28 cellular contexts compared by ENCODE assay signal in genomic region chr12:69662764-69663163, GRCh38. TPM values are rescaled to one million over a fixed set of nuclear protein-coding genes. Genes with fewer than 3 reads are reported as not detected.
"Had no signal": no experiment of that assay in that cellular context is flagged by ENCODE, and none has a peak within 500 bp of the region (broad histone marks: within the 10 kb centered on the region; RNA-seq: fewer than 3 reads in every experiment).

No MANE protein-coding gene starts in this region.

- H3K4me3 ChIP-seq: ascending aorta, esophagus muscularis mucosa, gastrocnemius medialis, pancreas, thoracic aorta, upper lobe of left lung had no signal

- H3K27ac ChIP-seq: ascending aorta, brain microvascular endothelial cell, esophagus muscularis mucosa, pancreas, thoracic aorta, upper lobe of left lung had no signal

- ATAC-seq: activated CD8-positive, alpha-beta memory T cell treated with anti-CD3 and anti-CD28 coated beads, Interleukin-2, amount 10 ng/mL, durations not matched to agents 7 days and 5 days; activated CD8-positive, alpha-beta T cell treated with anti-CD3 and anti-CD28 coated beads for 36 hours; activated naive CD4-positive, alpha-beta T cell treated with anti-CD3 and anti-CD28 coated beads, Interleukin-2, amount 50 U/mL, for 72 hours; effector memory CD8-positive, alpha-beta T cell; gastrocnemius medialis; left cardiac atrium; pancreas; sciatic nerve had no signal

- H3K27me3 ChIP-seq: ascending aorta, brain microvascular endothelial cell, esophagus muscularis mucosa, gastrocnemius medialis, pancreas, upper lobe of left lung had no signal

- H3K9me3 ChIP-seq: ascending aorta, esophagus muscularis mucosa, gastrocnemius medialis, pancreas, thoracic aorta, upper lobe of left lung had no signal

- H3K36me3 ChIP-seq: ascending aorta, brain microvascular endothelial cell, esophagus muscularis mucosa, pancreas, thoracic aorta, upper lobe of left lung had no signal

- DNase-seq: activated CD4-positive, alpha-beta T cell treated with anti-CD3 and anti-CD28 coated beads, Interleukin-2, amount 10 ng/mL, durations not matched to agents 7 days and 5 days; activated CD8-positive, alpha-beta memory T cell treated with anti-CD3 and anti-CD28 coated beads, Interleukin-2, amount 10 ng/mL, durations not matched to agents 7 days and 5 days; activated CD8-positive, alpha-beta T cell treated with anti-CD3 and anti-CD28 coated beads for 36 hours; brain microvascular endothelial cell; caudate nucleus; effector memory CD8-positive, alpha-beta T cell; gastrocnemius medialis; head of caudate nucleus; hypothalamus; left cardiac atrium; pancreas; stimulated activated CD4-positive, alpha-beta T cell treated with anti-CD3 and anti-CD28 coated beads, Interleukin-4, amount 100 ng/mL, for 1 hour; stimulated activated naive CD4-positive, alpha-beta T cell; T1000; upper lobe of left lung had no signal

- H3K4me1 ChIP-seq: ascending aorta, esophagus muscularis mucosa, pancreas, upper lobe of left lung had no signal

RNA-seq across cellular contexts. Expression of gene BEST3, which starts 36.3 kb away (rescaled TPM):
- total RNA-seq: activated CD4-positive, alpha-beta T cell treated with anti-CD3 and anti-CD28 coated beads, Interleukin-2, amount 10 ng/mL, durations not matched to agents 7 days and 5 days; activated CD8-positive, alpha-beta memory T cell treated with anti-CD3 and anti-CD28 coated beads, Interleukin-2, amount 10 ng/mL, durations not matched to agents 7 days and 5 days; activated CD8-positive, alpha-beta T cell treated with anti-CD3 and anti-CD28 coated beads for 36 hours; activated naive CD4-positive, alpha-beta T cell treated with anti-CD3 and anti-CD28 coated beads, Interleukin-2, amount 50 U/mL, for 72 hours; activated T-helper 1 cell treated with anti-CD3 and anti-CD28 coated beads, Interleukin-12 subunit alpha, Interleukin-12 subunit beta, Interleukin-2, Interleukin-4 antibody, amounts not matched to agents 30 ng/mL and 10 ng/mL and 1 ng/mL, durations not matched to agents 14 hours and 24 hours and 36 hours; ascending aorta; sciatic nerve; thoracic aorta; upper lobe of left lung had no signal
- polyA plus RNA-seq: liver had no signal

RNA-seq across cellular contexts. Expression of gene LRRC10, which starts 52.1 kb away (rescaled TPM):
- total RNA-seq: activated CD4-positive, alpha-beta T cell treated with anti-CD3 and anti-CD28 coated beads, Interleukin-2, amount 10 ng/mL, durations not matched to agents 7 days and 5 days; activated CD8-positive, alpha-beta memory T cell treated with anti-CD3 and anti-CD28 coated beads, Interleukin-2, amount 10 ng/mL, durations not matched to agents 7 days and 5 days; activated CD8-positive, alpha-beta T cell treated with anti-CD3 and anti-CD28 coated beads for 36 hours; activated naive CD4-positive, alpha-beta T cell treated with anti-CD3 and anti-CD28 coated beads, Interleukin-2, amount 50 U/mL, for 72 hours; activated T-helper 1 cell treated with anti-CD3 and anti-CD28 coated beads, Interleukin-12 subunit alpha, Interleukin-12 subunit beta, Interleukin-2, Interleukin-4 antibody, amounts not matched to agents 30 ng/mL and 10 ng/mL and 1 ng/mL, durations not matched to agents 14 hours and 24 hours and 36 hours; ascending aorta; dermis microvascular lymphatic vessel endothelial cell; endothelial cell of umbilical vein; esophagus muscularis mucosa; gastrocnemius medialis; liver; mononuclear cell; myocyte; pancreas; pulmonary artery endothelial cell; sciatic nerve; thoracic aorta; upper lobe of left lung had no signal
- polyA plus RNA-seq: adipose tissue, endothelial cell of umbilical vein, liver, pancreas had no signal
